24 cellular contexts compared by ENCODE assay signal in genomic region chr12:74489543-74489942, GRCh38. TPM values are rescaled to one million over a fixed set of nuclear protein-coding genes. Genes with fewer than 3 reads are reported as not detected.
DNase-seq lines count a peak whose midpoint lies in the region; ATAC-seq, FAIRE-seq and TF ChIP-seq lines count a peak whose summit lies in the region.
"Had no signal": no experiment of that assay in that cellular context is flagged by ENCODE, and none has a peak within 500 bp of the region (broad histone marks: within the 10 kb centered on the region; RNA-seq: fewer than 3 reads in every experiment).

No MANE protein-coding gene starts in this region.

- H3K27ac Mint-ChIP-seq in Calu3 (ENCODE audit: unreplicated experiment), result peak overlapping the region; percentile 48
- peak overlapping the region; percentile 27 for H3K27ac Mint-ChIP-seq in central memory CD8-positive, alpha-beta T cell (ENCODE audit: low read depth)
- H3K27ac Mint-ChIP-seq: activated T-cell treated with anti-CD3 and anti-CD28 coated beads, Interleukin-2, amount 50 U/mL, for 24 hours; HFFc6; nephron progenitor cell; stimulated activated naive CD8-positive, alpha-beta T cell treated with anti-CD3 and anti-CD28 coated beads, Interleukin-15, Interleukin-2, amounts not matched to agents 100 ng/mL and 50 ng/mL, for 24 hours had no signal

- CTCF ChIA-PET in Calu3 (lab: Charles Lee), result interaction anchor here (0.6 kb wide), 1 partner anchor 300 kb away, joined by 3 read pairs; no protein-coding TSS in a partner anchor

- H3K9me3 Mint-ChIP-seq in Calu3 (ENCODE audit: low read depth, unreplicated experiment), result no peaks in the 10 kb centered on the region
- no peaks in the 10 kb centered on the region for H3K9me3 Mint-ChIP-seq in central memory CD8-positive, alpha-beta T cell
- H3K9me3 Mint-ChIP-seq: activated T-cell treated with anti-CD3 and anti-CD28 coated beads, Interleukin-2, amount 50 U/mL, for 24 hours; nephron progenitor cell; stimulated activated naive CD8-positive, alpha-beta T cell treated with anti-CD3 and anti-CD28 coated beads, Interleukin-15, Interleukin-2, amounts not matched to agents 100 ng/mL and 50 ng/mL, for 24 hours had no signal

- BruUV-seq in Calu3 (replicated peaks; lab: Mats Ljungman, UMichigan), result no TSS peak

- no peak overlapping the region for H3K4me3 Mint-ChIP-seq in Calu3 (ENCODE audit: low read depth, unreplicated experiment)
- peak overlapping the region; percentile 3 for H3K4me3 Mint-ChIP-seq in central memory CD8-positive, alpha-beta T cell
- H3K4me3 Mint-ChIP-seq: HFFc6, nephron progenitor cell had no signal

- DNase-seq in Calu3, result no peak
- DNase-seq in central memory CD8-positive, alpha-beta T cell (ENCODE audit: low spot score in 2 of 2), result no peak
- no peak for DNase-seq in omental fat pad (ENCODE audit: low spot score)
- no peak for DNase-seq in frontal cortex (ENCODE audit: low spot score in 2 of 2)
- no peak for DNase-seq in left lobe of liver (ENCODE audit: low spot score)
- DNase-seq in DMS 273 (lab: John Stamatoyannopoulos, UW; ENCODE audit: unreplicated experiment), result no peak
- DNase-seq: ACHN; activated T-cell treated with anti-CD3 and anti-CD28 coated beads, Interleukin-2, amount 50 U/mL, for 24 hours; adrenal gland; brain microvascular endothelial cell; effector memory CD4-positive, alpha-beta T cell; foreskin keratinocyte; HFFc6; left ventricle myocardium superior; midbrain; MV-4-11; NCI-H524; nephron progenitor cell; NK-92 treated with Interleukin-12 subunit alpha and Interleukin-12 subunit beta, amount 100 ng/mL, for 24 hours had no signal

- no peaks in the 10 kb centered on the region for H3K27me3 Mint-ChIP-seq in Calu3 (ENCODE audit: unreplicated experiment)
- H3K27me3 Mint-ChIP-seq in central memory CD8-positive, alpha-beta T cell, result no peaks in the 10 kb centered on the region

- intact Hi-C loops in Calu3 (cut with micrococcal nuclease; ENCODE audit: unreplicated experiment), result no loop called here

- no peaks in the 10 kb centered on the region for H3K36me3 Mint-ChIP-seq in Calu3 (ENCODE audit: insufficient read depth, unreplicated experiment)
- H3K36me3 Mint-ChIP-seq in central memory CD8-positive, alpha-beta T cell (ENCODE audit: insufficient read depth), result no peaks in the 10 kb centered on the region

- peaks cover 28% of the 10 kb centered on the region for H3K4me1 Mint-ChIP-seq in Calu3 (ENCODE audit: low read depth, unreplicated experiment)
- H3K4me1 Mint-ChIP-seq in central memory CD8-positive, alpha-beta T cell, result peaks cover 17% of the 10 kb centered on the region
- H3K4me1 Mint-ChIP-seq: nephron progenitor cell had no signal

- FAIRE-seq in frontal cortex (lab: Jason Lieb, UNC), result no peak
- FAIRE-seq: colon had no signal

- ATAC-seq in GM19351 (IDR thresholded peaks at IDR 0.05; ENCODE audit: unreplicated experiment) (peak; percentile 29), HG02798 (IDR thresholded peaks at IDR 0.05; ENCODE audit: poor library complexity, unreplicated experiment) (peak; percentile 30), omental fat pad (ENCODE audit: low FRiP score) (no peak), left lobe of liver (no peak)
- peak; percentile 29 for ATAC-seq in central memory CD8-positive, alpha-beta T cell (replicated peaks; ENCODE audit: extremely low read depth, poor library complexity, severe bottlenecking)
- ATAC-seq: left ventricle myocardium superior, sciatic nerve had no signal

- TF ChIP-seq CTCF in Calu3 (IDR thresholded peaks at IDR 0.05; ENCODE audit: unreplicated experiment) (no peak), omental fat pad (IDR thresholded peaks at IDR 0.05) (no peak)

RNA-seq across cellular contexts. Expression of gene ATXN7L3B, which starts 48.1 kb away (rescaled TPM):
- total RNA-seq in Calu3 (2022), result 50.6 and 59.7 TPM in 2 replicates
- total RNA-seq in omental fat pad, result 10 to 100 TPM; 14.9 to 18.6 (median 17.0) TPM
- 103 TPM for total RNA-seq in frontal cortex
- 12.8 TPM for total RNA-seq in left lobe of liver

Comparison
In these comparisons a context has a peak if more than half of its experiments do, and no peak if none do; other contexts are left out.
1. ATAC-seq: peak in GM19351 (single experiment), HG02798 (single experiment) and central memory CD8-positive, alpha-beta T cell (single experiment); none in omental fat pad (single experiment) and left lobe of liver (single experiment).